In the genomic region with DNA sequence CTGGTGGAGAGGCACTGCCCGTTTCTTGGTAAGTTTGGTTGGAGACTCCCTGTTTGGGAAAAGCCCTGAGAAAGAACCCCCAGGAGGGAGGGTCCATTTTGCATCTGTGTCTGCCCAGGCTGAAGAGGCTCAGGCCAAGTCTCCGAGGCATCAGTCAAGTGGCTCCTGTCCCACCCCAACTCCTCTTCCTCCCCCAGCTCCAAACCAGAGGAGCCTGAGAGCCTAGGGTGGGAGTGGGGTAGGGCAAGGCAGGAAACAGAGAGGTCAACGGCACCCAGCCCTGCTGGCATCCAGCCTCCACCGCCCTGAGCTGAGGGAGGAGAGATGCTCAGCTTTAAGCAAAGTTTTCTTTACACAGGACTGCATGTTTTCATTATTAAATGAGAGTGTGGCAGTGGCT, we compare ENCODE assay signal across 24 cellular contexts. TPM values are rescaled to one million over a fixed set of nuclear protein-coding genes. Genes with fewer than 3 reads are reported as not detected.
"Had no signal": no experiment of that assay in that cellular context is flagged by ENCODE, and none has a peak within 500 bp of the region (broad histone marks: within the 10 kb centered on the region; RNA-seq: fewer than 3 reads in every experiment).

No MANE protein-coding gene starts in this region.

- H3K9me3 Mint-ChIP-seq: natural killer cell treated with Interleukin-12 subunit alpha and Interleukin-12 subunit beta and Interleukin-15 and Interleukin-18, amount 100 ng/mL, for 72 hours had no signal

- H3K27me3 ChIP-seq: dorsolateral prefrontal cortex, gastrocnemius medialis, hepatocyte, suprapubic skin had no signal

- H3K36me3 ChIP-seq: gastrocnemius medialis, heart left ventricle, suprapubic skin, transverse colon had no signal

- H2AFZ ChIP-seq: hepatocyte, parathyroid adenoma had no signal

- H3K4me3 ChIP-seq: dorsolateral prefrontal cortex, gastrocnemius medialis, heart left ventricle, hepatocyte, lung, mucosa of descending colon, skin epidermis, suprapubic skin, transverse colon had no signal

- H3K27ac Mint-ChIP-seq: memory B cell; mesothelial cell of epicardium; naive B cell; natural killer cell treated with Interleukin-12 subunit alpha and Interleukin-12 subunit beta and Interleukin-15 and Interleukin-18, amount 100 ng/mL, for 72 hours; progenitor cell of endocrine pancreas; stimulated activated naive B cell treated with anti-CD40 and anti-IgM and Interleukin-4, amounts not matched to agents 10 μg/mL and 1 μg/mL and 100 μg/mL, for 72 hours; stimulated activated naive CD8-positive, alpha-beta T cell treated with anti-CD3 and anti-CD28 coated beads, Interleukin-15, Interleukin-2, amounts not matched to agents 100 ng/mL and 50 ng/mL, for 24 hours had no signal

- ATAC-seq: esophagus mucosa; gastrocnemius medialis; heart left ventricle; mucosa of descending colon; natural killer cell treated with Interleukin-12 subunit alpha and Interleukin-12 subunit beta and Interleukin-15 and Interleukin-18, amount 100 ng/mL, for 72 hours; stimulated activated naive B cell treated with anti-CD40 and anti-IgM and Interleukin-4, amounts not matched to agents 10 μg/mL and 1 μg/mL and 100 μg/mL, for 72 hours had no signal

- H3K9me3 ChIP-seq: gastrocnemius medialis had no signal

- H3K27ac ChIP-seq: dorsolateral prefrontal cortex, epithelial cell of prostate, gastrocnemius medialis, heart left ventricle, hepatocyte, parathyroid adenoma, skin epidermis, suprapubic skin, transverse colon had no signal

- H3K4me2 ChIP-seq: hepatocyte had no signal

- DNase-seq: effector CD4-positive, alpha-beta T cell; foreskin fibroblast; heart left ventricle; mucosa of descending colon; naive B cell; stimulated activated CD4-positive, alpha-beta T cell treated with anti-CD3 and anti-CD28 coated beads, Interleukin-15, amount 100 ng/mL, for 24 hours; stimulated activated CD4-positive, alpha-beta T cell treated with anti-CD3 and anti-CD28 coated beads, Interleukin-2, amount 100 ng/mL, for 48 hours; stimulated activated naive B cell treated with anti-CD40 and anti-IgM and Interleukin-4, amounts not matched to agents 10 μg/mL and 1 μg/mL and 100 μg/mL, for 72 hours; transverse colon had no signal

- H3K4me1 ChIP-seq: gastrocnemius medialis, parathyroid adenoma had no signal

- H3K27me3 Mint-ChIP-seq: progenitor cell of endocrine pancreas had no signal

- H3K9ac ChIP-seq: parathyroid adenoma had no signal

- H3K79me2 ChIP-seq: hepatocyte, parathyroid adenoma had no signal

- H3K4me3 Mint-ChIP-seq: memory B cell; mesothelial cell of epicardium; naive B cell; natural killer cell treated with Interleukin-12 subunit alpha and Interleukin-12 subunit beta and Interleukin-15 and Interleukin-18, amount 100 ng/mL, for 72 hours; neural crest cell; stimulated activated naive B cell treated with anti-CD40 and anti-IgM and Interleukin-4, amounts not matched to agents 10 μg/mL and 1 μg/mL and 100 μg/mL, for 72 hours; stimulated activated naive CD8-positive, alpha-beta T cell treated with anti-CD3 and anti-CD28 coated beads, Interleukin-15, Interleukin-2, amounts not matched to agents 100 ng/mL and 50 ng/mL, for 24 hours had no signal

RNA-seq across cellular contexts. Expression of a gene that starts 38.2 kb away (rescaled TPM):
- total RNA-seq: gastrocnemius medialis; natural killer cell treated with Interleukin-12 subunit alpha and Interleukin-12 subunit beta and Interleukin-15 and Interleukin-18, amount 100 ng/mL, for 72 hours had no signal
